In the genomic region with DNA sequence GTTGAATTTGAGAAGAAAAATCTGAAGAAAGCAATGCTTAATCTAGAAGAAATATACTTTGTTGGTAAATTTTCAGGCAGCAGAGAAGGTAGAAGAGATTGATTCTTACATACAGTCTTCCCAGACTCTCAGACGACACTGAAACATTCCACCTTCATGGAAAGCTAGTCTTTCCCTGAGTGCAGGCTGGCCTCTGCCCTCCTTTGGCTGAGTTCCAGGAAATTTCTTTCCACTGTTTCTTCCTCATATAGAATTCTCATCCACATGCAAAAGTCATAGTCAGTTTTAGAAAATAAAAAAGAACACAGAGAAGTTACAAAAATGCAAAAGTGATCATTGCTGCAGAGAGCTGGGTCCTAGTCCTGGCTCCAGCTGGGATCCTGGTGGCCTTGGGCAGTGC, we compare ENCODE assay signal across 14 cellular contexts.
"Had no signal": no experiment of that assay in that cellular context is flagged by ENCODE, and none has a peak within 500 bp of the region (broad histone marks: within the 10 kb centered on the region; RNA-seq: fewer than 3 reads in every experiment).

No MANE protein-coding gene starts in this region.

- ATAC-seq: activated naive CD4-positive, alpha-beta T cell treated with anti-CD3 and anti-CD28 coated beads, Interleukin-2, amount 50 U/mL, for 72 hours; activated T-cell treated with anti-CD3 and anti-CD28 coated beads, Interleukin-2, amount 50 U/mL, for 72 hours; naive thymus-derived CD8-positive, alpha-beta T cell; right lobe of liver had no signal

- H3K27me3 ChIP-seq: ovary, right lobe of liver, stomach, upper lobe of left lung had no signal

- H3K9me3 ChIP-seq: left ventricle myocardium inferior, ovary, right lobe of liver, stomach, upper lobe of left lung had no signal

- H3K27ac ChIP-seq: left ventricle myocardium inferior, right lobe of liver, stomach, upper lobe of left lung had no signal

- H3K4me3 ChIP-seq: left ventricle myocardium inferior, ovary, right lobe of liver, smooth muscle cell, stomach, upper lobe of left lung had no signal

- H3K4me1 ChIP-seq: left ventricle myocardium inferior, right lobe of liver, stomach, upper lobe of left lung had no signal

- DNase-seq: activated CD4-positive, alpha-beta T cell treated with anti-CD3 and anti-CD28 coated beads, Interleukin-2, amount 50 U/mL, for 4 hours; activated effector memory CD4-positive, alpha-beta T cell treated with anti-CD3 and anti-CD28 coated beads, Interleukin-2, amount 50 U/mL, for 16 hours; activated T-cell treated with anti-CD3 and anti-CD28 coated beads, Interleukin-2, amount 50 U/mL, for 72 hours; left ventricle myocardium inferior; naive thymus-derived CD8-positive, alpha-beta T cell; right lobe of liver; stimulated activated CD4-positive, alpha-beta T cell treated with anti-CD3 and anti-CD28 coated beads, Interleukin-4, amount 100 ng/mL, for 1 hour; stomach; SW 1271; T-helper 2 cell; upper lobe of left lung had no signal

- H3K36me3 ChIP-seq: left ventricle myocardium inferior, ovary, right lobe of liver, stomach, upper lobe of left lung had no signal
